19 cellular contexts compared by ENCODE assay signal in genomic region chr10:111972109-111972508, GRCh38.
A peak's percentile ranks its signal among the peaks of the same experiment; 100 is the strongest.
DNase-seq lines count a peak whose midpoint lies in the region; ATAC-seq, FAIRE-seq and TF ChIP-seq lines count a peak whose summit lies in the region.
"Had no signal": no experiment of that assay in that cellular context is flagged by ENCODE, and none has a peak within 500 bp of the region (broad histone marks: within the 10 kb centered on the region; RNA-seq: fewer than 3 reads in every experiment).

No MANE protein-coding gene starts in this region.

- H3K4me3 ChIP-seq in PC-3 (ENCODE audit: low read length) (no peak overlapping the region), HepG2 (replicated peaks in 1 of 3; ENCODE audit: insufficient read depth in 1 of 3, low read depth in 2 of 3, low read length in 3 of 3) (no peak overlapping the region), Caco-2 (ENCODE audit: low read depth, low read length) (no peak overlapping the region)

- POLR2A ChIA-PET in PC-3 (lab: Charles Lee; ENCODE audit: unreplicated experiment) = no interaction called here
- POLR2A ChIA-PET in HepG2 (lab: Yijun Ruan, JAX) = no interaction called here
- POLR2A ChIA-PET in Caco-2 (lab: Charles Lee) = no interaction called here

- H3K27ac ChIP-seq in PC-3 (ENCODE audit: low read length) (no peak overlapping the region), HepG2 (ENCODE audit: extremely low read length, insufficient read depth, low read length) (no peak overlapping the region)

- H3K36me3 ChIP-seq in PC-3 (ENCODE audit: low read depth, low read length) (no peaks in the 10 kb centered on the region), HepG2 (replicated peaks in 1 of 2; ENCODE audit: control insufficient read depth in 1 of 2, insufficient read depth in 2 of 2, low read length in 2 of 2) (no peaks in the 10 kb centered on the region), Caco-2 (ENCODE audit: control insufficient read depth, insufficient read depth, low read length) (no peaks in the 10 kb centered on the region)

- no peak for TF ChIP-seq EP300 in HepG2 (IDR thresholded peaks at IDR 0.05; ENCODE audit: low read depth in 2 of 2, low read length in 2 of 2)
- TF ChIP-seq EP300 in HepG2 (CRISPR knock-in tag; IDR thresholded peaks at IDR 0.05; ENCODE audit: borderline replicate concordance) = no peak

- H3K4me2 ChIP-seq in PC-3 (ENCODE audit: low read length) = no peak overlapping the region
- H3K4me2 ChIP-seq in HepG2 (ENCODE audit: low read depth, low read length) = no peak overlapping the region

- no peak for TF ChIP-seq POLR2A in HepG2 (IDR thresholded peaks at IDR 0.05; ENCODE audit: insufficient read depth in 1 of 2, low read depth in 2 of 2, low read length in 2 of 2)

- TF ChIP-seq CTCF in PC-3 (conservative IDR thresholded peaks at IDR 0.05; ENCODE audit: low read depth, low read length) (no peak), HepG2 (CRISPR knock-in tag; IDR thresholded peaks at IDR 0.05) (no peak), Caco-2 (IDR thresholded peaks at IDR 0.05; ENCODE audit: insufficient read depth in 1 of 2, low read depth in 1 of 2, low read length in 1 of 2, severe bottlenecking in 1 of 2, unreplicated experiment in 1 of 2) (no peak)

- no peak overlapping the region for H3K27ac Mint-ChIP-seq in Caco-2 (ENCODE audit: unreplicated experiment)
- H3K27ac Mint-ChIP-seq: CD4-positive, CD25-positive, alpha-beta regulatory T cell; T-helper 17 cell had no signal

- H3K4me1 Mint-ChIP-seq in Caco-2 (ENCODE audit: low read depth, unreplicated experiment) = no peaks in the 10 kb centered on the region
- H3K4me1 Mint-ChIP-seq: CD4-positive, CD25-positive, alpha-beta regulatory T cell; T-helper 17 cell had no signal

- no peak for FAIRE-seq in HepG2 (lab: Jason Lieb, UNC)
- FAIRE-seq: G401.6, GM12892, GM18507, H54 had no signal

- H3K79me2 ChIP-seq in PC-3 (ENCODE audit: low read length) = no peaks in the 10 kb centered on the region
- no peaks in the 10 kb centered on the region for H3K79me2 ChIP-seq in HepG2 (ENCODE audit: insufficient read depth, low read length)

- no peaks in the 10 kb centered on the region for H3K9me2 ChIP-seq in PC-3 (replicated peaks; ENCODE audit: low read length)

- no peaks in the 10 kb centered on the region for H3F3A ChIP-seq in PC-3 (ENCODE audit: low read length, unreplicated experiment)

- DNase-seq in HT-29 (ENCODE audit: low spot score) (peak; percentile 24), PC-3 (peak; percentile 37), HepG2 (ENCODE audit: low spot score) (peak; percentile 31), Kasumi-1 (lab: John Stamatoyannopoulos, UW) (no peak), Caco-2 (no peak), D341Med (ENCODE audit: low spot score) (no peak)
- DNase-seq: CD4-positive, CD25-positive, alpha-beta regulatory T cell; NCI-H1105; NCI-H2029 treated with DMSO at 0.1 percent for 48 hours; NCI-H2171; NCI-H526; OCI-M1; SHP77; T-helper 17 cell had no signal

- H4K20me1 ChIP-seq in PC-3 (ENCODE audit: low read length) = no peaks in the 10 kb centered on the region
- no peaks in the 10 kb centered on the region for H4K20me1 ChIP-seq in HepG2 (ENCODE audit: insufficient read depth, low read length)

- no TSS peak for BruUV-seq in PC-3 (replicated peaks; lab: Mats Ljungman, UMichigan)
- no TSS peak for BruUV-seq in HepG2 (replicated peaks; lab: Mats Ljungman, UMichigan)
- BruUV-seq in Caco-2 (replicated peaks; lab: Mats Ljungman, UMichigan) = no TSS peak

- no peak overlapping the region for H3K4me3 Mint-ChIP-seq in Caco-2 (ENCODE audit: unreplicated experiment)
- H3K4me3 Mint-ChIP-seq: CD4-positive, CD25-positive, alpha-beta regulatory T cell; T-helper 17 cell had no signal

- no peak for TF ChIP-seq RAD21 in HepG2 (CRISPR knock-in tag; IDR thresholded peaks at IDR 0.05)

- intact Hi-C loops in PC-3 (cut with micrococcal nuclease) (no loop called here), HepG2 (cut with micrococcal nuclease; ENCODE audit: unreplicated experiment) (no loop called here), Caco-2 (cut with micrococcal nuclease; ENCODE audit: unreplicated experiment) (no loop called here)

- no peaks in the 10 kb centered on the region for H3K9me3 ChIP-seq in PC-3 (ENCODE audit: low read length)
- no peaks in the 10 kb centered on the region for H3K9me3 ChIP-seq in HepG2 (ENCODE audit: low read length)
- H3K9me3 ChIP-seq in Caco-2 = no peaks in the 10 kb centered on the region

- H3K36me3 Mint-ChIP-seq in Caco-2 (ENCODE audit: insufficient read depth, unreplicated experiment) = no peaks in the 10 kb centered on the region
- H3K36me3 Mint-ChIP-seq: CD4-positive, CD25-positive, alpha-beta regulatory T cell had no signal

- in situ Hi-C loops in HepG2 (cut with HindIII; ENCODE audit: extremely low pct_ligation_motif_present, low pct_unique_long_range_greater_than_20kb) = no loop called here

- WGBS in HepG2 (ENCODE audit: low lambda C conversion rate) = 0% methylated on average over 3 of the region's 5 CpGs

- no peak overlapping the region for H3K9ac ChIP-seq in PC-3 (ENCODE audit: low read length)
- H3K9ac ChIP-seq in HepG2 (ENCODE audit: insufficient read depth, low read depth, low read length) = no peak overlapping the region

- no peak overlapping the region for H2AFZ ChIP-seq in PC-3 (ENCODE audit: low read length)
- H2AFZ ChIP-seq in HepG2 (ENCODE audit: low read length) = no peak overlapping the region

- CTCF ChIA-PET in PC-3 (lab: Charles Lee) = no interaction called here
- CTCF ChIA-PET in HepG2 (lab: Yijun Ruan, JAX; ENCODE audit: low intra/inter-chr PET ratio, low total read pairs) = no interaction called here
- CTCF ChIA-PET in Caco-2 (lab: Charles Lee) = no interaction called here

- H3K27me3 Mint-ChIP-seq in Caco-2 (ENCODE audit: insufficient read depth, unreplicated experiment) = peaks cover 6% of the 10 kb centered on the region
- H3K27me3 Mint-ChIP-seq: T-helper 17 cell had no signal

- H3K4me1 ChIP-seq in PC-3 (ENCODE audit: insufficient read depth, low read length) (no peaks in the 10 kb centered on the region), HepG2 (ENCODE audit: insufficient read depth, low read length) (no peaks in the 10 kb centered on the region), Caco-2 (no peaks in the 10 kb centered on the region)

- no peak for ATAC-seq in PC-3
- peak; percentile 79; the same call in 2 of the 3 replicates for ATAC-seq in HepG2
- no peak for ATAC-seq in GM18502 (IDR thresholded peaks at IDR 0.05; ENCODE audit: poor library complexity, unreplicated experiment)
- ATAC-seq: T-helper 17 cell had no signal

- H3K27me3 ChIP-seq in PC-3 (ENCODE audit: low read length) (no peaks in the 10 kb centered on the region), HepG2 (ENCODE audit: control insufficient read depth in 1 of 2, insufficient read depth in 2 of 2, low read length in 2 of 2) (no peaks in the 10 kb centered on the region), Caco-2 (replicated peaks; ENCODE audit: control insufficient read depth, insufficient read depth, low read length) (no peaks in the 10 kb centered on the region; the same call in 1 of the 2 replicates)

- H3K9me3 Mint-ChIP-seq in Caco-2 (ENCODE audit: unreplicated experiment) = no peaks in the 10 kb centered on the region

TF ChIP-seq in HepG2, 621 proteins besides CTCF, POLR2A, EP300 and RAD21 (continues in another document):
- TF ChIP-seq FOXA1 (IDR thresholded peaks at IDR 0.05) = no peak
- 0 out of 2 replicates have a peak, but pooled peaks have one; percentile 22 for TF ChIP-seq FOXA1 (CRISPR knock-in tag; IDR thresholded peaks at IDR 0.05)
- no peak for TF ChIP-seq ZNF414 (CRISPR knock-in tag; IDR thresholded peaks at IDR 0.05)
- TF ChIP-seq FUBP1 (CRISPR knock-in tag; IDR thresholded peaks at IDR 0.05; ENCODE audit: borderline replicate concordance) = no peak
- TF ChIP-seq FOSL1 (CRISPR knock-in tag; IDR thresholded peaks at IDR 0.05; ENCODE audit: borderline replicate concordance) = peak; percentile 43; the same call in 1 of the 2 replicates
- 0 out of 4 replicates have a peak, but pooled peaks of 1 of the 2 experiments have one; percentile 27 for TF ChIP-seq ATF4 (CRISPR knock-in tag; IDR thresholded peaks at IDR 0.05)
- TF ChIP-seq MYC (CRISPR knock-in tag; IDR thresholded peaks at IDR 0.05; ENCODE audit: borderline replicate concordance) = no peak
- no peak for TF ChIP-seq BORCS8-MEF2B (CRISPR knock-in tag; IDR thresholded peaks at IDR 0.05)
- peak; percentile 89 for TF ChIP-seq FOSL2 (CRISPR knock-in tag; IDR thresholded peaks at IDR 0.05)
- TF ChIP-seq SOX13 (IDR thresholded peaks at IDR 0.05) = no peak
- TF ChIP-seq SOX13 (CRISPR knock-in tag; conservative IDR thresholded peaks at IDR 0.05 in 1 of 2, IDR thresholded peaks at IDR 0.05 in 1 of 2) = peak in 1 of 2 experiments; percentile 26; a peak in 1 of 4 replicates
- peak; percentile 62; the same call in 1 of the 2 replicates for TF ChIP-seq JUND (CRISPR knock-in tag; IDR thresholded peaks at IDR 0.05)
- TF ChIP-seq ZNF644 (CRISPR knock-in tag; IDR thresholded peaks at IDR 0.05; ENCODE audit: low read depth) = 0 out of 2 replicates have a peak, but pooled peaks have one; percentile 53

Comparison
In these comparisons a context has a peak if more than half of its experiments do, and no peak if none do; other contexts are left out.
1. DNase-seq: peak in HT-29 (single experiment), PC-3 (single experiment) and HepG2 (single experiment); none in Kasumi-1 (0 of 2), Caco-2 (0 of 2) and D341Med (single experiment).